ENCODE assay signal across 22 cellular contexts in genomic region chr2:175049671-175050070, GRCh38. TPM values are rescaled to one million over a fixed set of nuclear protein-coding genes. Genes with fewer than 3 reads are reported as not detected.
DNase-seq lines count a peak whose midpoint lies in the region; ATAC-seq, FAIRE-seq and TF ChIP-seq lines count a peak whose summit lies in the region.
"Had no signal": no experiment of that assay in that cellular context is flagged by ENCODE, and none has a peak within 500 bp of the region (broad histone marks: within the 10 kb centered on the region; RNA-seq: fewer than 3 reads in every experiment).

No MANE protein-coding gene starts in this region.

- DNase-seq in H54 (ENCODE audit: insufficient read length, low spot score) (no peak), NCI-H82 treated with DMSO at 0.1 percent for 48 hours (lab: John Stamatoyannopoulos, UW; ENCODE audit: unreplicated experiment) (peak; percentile 55), dedifferentiated amniotic fluid mesenchymal stem cell (ENCODE audit: extremely low spot score) (peak; percentile 0), kidney (no peak), HAP-1 (ENCODE audit: low spot score in 2 of 2) (no peak)
- DNase-seq: Calu3; CD8-positive, alpha-beta T cell; DMS53; EL; H7; NCI-H1105 treated with DMSO at 0.1 percent for 48 hours; NCI-H1694 treated with DMSO at 0.1 percent for 48 hours; NCI-H510A; NCI-H774; PC-9; SJCRH30 had no signal

- H3K4me1 ChIP-seq in parathyroid adenoma, result peaks cover 6% of the 10 kb centered on the region
- H3K4me1 ChIP-seq in kidney (ENCODE audit: control insufficient read depth in 1 of 2, insufficient read depth in 1 of 2, low read depth in 1 of 2, low read length in 2 of 2), result no peaks in the 10 kb centered on the region
- H3K4me1 ChIP-seq in HAP-1, result peaks cover 2% of the 10 kb centered on the region; the same call in 1 of the 2 replicates
- H3K4me1 ChIP-seq: A549, SJCRH30 had no signal

- TF ChIP-seq CTCF in parathyroid adenoma (IDR thresholded peaks at IDR 0.05) (no peak), kidney (IDR thresholded peaks at IDR 0.05; ENCODE audit: borderline replicate concordance, extremely low read depth, insufficient read depth) (no peak)

- H3K9ac ChIP-seq in parathyroid adenoma (no peak overlapping the region), kidney (ENCODE audit: low read length in 2 of 2) (no peak overlapping the region)
- H3K9ac ChIP-seq: BLaER1 had no signal

- H3K79me2 ChIP-seq in parathyroid adenoma, result no peaks in the 10 kb centered on the region

- H2AFZ ChIP-seq in parathyroid adenoma, result no peak overlapping the region
- H2AFZ ChIP-seq: PC-9 had no signal

- H3K27me3 ChIP-seq in parathyroid adenoma (ENCODE audit: control insufficient read depth, insufficient read depth, low read length) (no peaks in the 10 kb centered on the region), HAP-1 (ENCODE audit: low read depth) (no peaks in the 10 kb centered on the region)
- H3K27me3 ChIP-seq: BLaER1, SJCRH30 had no signal

- in situ Hi-C loops in HAP-1 (cut with MboI; ENCODE audit: low sequenced_read_pairs), result loop anchor here (25.0 kb wide), 2 partner anchors 238 to 1038 kb away; partner anchors contain the start of genes EVX2, HOXD12 and HOXD13

- TF ChIP-seq POLR2A in H54 (IDR thresholded peaks at IDR 0.05; ENCODE audit: low read depth, low read length), result no peak

- ATAC-seq in HG03439 (IDR thresholded peaks at IDR 0.05; ENCODE audit: unreplicated experiment), result no peak
- ATAC-seq: A549; CD8-positive, alpha-beta T cell had no signal

- H3K36me3 ChIP-seq in parathyroid adenoma (ENCODE audit: control insufficient read depth, insufficient read depth, low read length) (peaks cover 2% of the 10 kb centered on the region), kidney (ENCODE audit: control insufficient read depth in 1 of 2, insufficient read depth in 2 of 2, low read length in 2 of 2) (no peaks in the 10 kb centered on the region), HAP-1 (replicated peaks) (no peaks in the 10 kb centered on the region)
- H3K36me3 ChIP-seq: SJCRH30 had no signal

- no peak overlapping the region for H3K4me3 ChIP-seq in parathyroid adenoma (ENCODE audit: low read depth, low read length)
- H3K4me3 ChIP-seq in kidney (ENCODE audit: low read length in 2 of 2), result no peak overlapping the region
- no peak overlapping the region for H3K4me3 ChIP-seq in HAP-1
- H3K4me3 ChIP-seq: A549, BLaER1, PC-9, SJCRH30 had no signal

- no peak overlapping the region for H3K4me2 ChIP-seq in parathyroid adenoma (ENCODE audit: low read length)
- H3K4me2 ChIP-seq: A549, PC-9 had no signal

- H3K27ac ChIP-seq in parathyroid adenoma, result peak overlapping the region; percentile 55
- H3K27ac ChIP-seq in kidney (ENCODE audit: low read depth in 2 of 2, low read length in 2 of 2), result no peak overlapping the region
- H3K27ac ChIP-seq: A549, BLaER1, PC-9, SJCRH30 had no signal

- FAIRE-seq in H54 (lab: Jason Lieb, UNC), result peak; percentile 57
- no peak for FAIRE-seq in kidney (lab: Jason Lieb, UNC)
- FAIRE-seq: A549, GM12891, GM18507 had no signal

- intact Hi-C loops in kidney (cut with DNase I), result no loop called here

- no peaks in the 10 kb centered on the region for H3K9me3 ChIP-seq in parathyroid adenoma (ENCODE audit: control insufficient read depth, low read length)
- no peaks in the 10 kb centered on the region for H3K9me3 ChIP-seq in kidney (ENCODE audit: control insufficient read depth in 1 of 2, low read length in 2 of 2)
- H3K9me3 ChIP-seq in HAP-1, result no peaks in the 10 kb centered on the region; the same call in 1 of the 2 replicates
- H3K9me3 ChIP-seq: A549, SJCRH30 had no signal

RNA-seq across cellular contexts. Expression of gene CHN1, which starts 44.5 kb away (rescaled TPM):
- total RNA-seq in kidney, result 14.1 TPM
- 6.5 TPM for polyA plus RNA-seq in kidney (ENCODE audit: insufficient read depth, low read depth, low replicate concordance)

Comparison
In these comparisons a context has a peak if more than half of its experiments do, and no peak if none do; other contexts are left out.
1. DNase-seq: peak in NCI-H82 treated with DMSO at 0.1 percent for 48 hours (single experiment) and dedifferentiated amniotic fluid mesenchymal stem cell (single experiment); none in H54 (single experiment), kidney (single experiment) and HAP-1 (0 of 2).